ENCODE assay signal across 9 cellular contexts in genomic region chr7:151410405-151411390, GRCh38. TPM values are rescaled to one million over a fixed set of nuclear protein-coding genes. Genes with fewer than 3 reads are reported as not detected.
DNase-seq lines count a peak whose midpoint lies in the region; ATAC-seq and TF ChIP-seq lines count a peak whose summit lies in the region.
"Had no signal": no experiment of that assay in that cellular context is flagged by ENCODE, and none has a peak within 500 bp of the region (broad histone marks: within the 10 kb centered on the region; RNA-seq: fewer than 3 reads in every experiment).

No MANE protein-coding gene starts in this region.

- H3K4me3 Mint-ChIP-seq in neural progenitor cell = peak overlapping the region; percentile 87

- peaks cover 21% of the 10 kb centered on the region for H3K27me3 Mint-ChIP-seq in neural progenitor cell (ENCODE audit: insufficient read depth, low read depth)

- peaks cover 90% of the 10 kb centered on the region for H3K27me3 ChIP-seq in BLaER1
- H3K27me3 ChIP-seq in Panc1 (ENCODE audit: control insufficient read depth, insufficient read depth, low read length) = no peaks in the 10 kb centered on the region
- H3K27me3 ChIP-seq in neural progenitor cell = peaks cover 82% of the 10 kb centered on the region

- H3K9me3 ChIP-seq in BLaER1 (no peaks in the 10 kb centered on the region), Panc1 (ENCODE audit: control insufficient read depth, insufficient read depth, low read depth, low read length) (no peaks in the 10 kb centered on the region), neural progenitor cell (ENCODE audit: low read depth) (no peaks in the 10 kb centered on the region)

- no peaks in the 10 kb centered on the region for H3K9me3 Mint-ChIP-seq in neural progenitor cell

- in situ Hi-C loops in Panc1 (cut with HindIII; ENCODE audit: low pct_unique_long_range_greater_than_20kb, low sequenced_read_pairs) = no loop called here

- H3K4me2 ChIP-seq in BLaER1 (peak overlapping the region; percentile 90), neural progenitor cell (peak overlapping the region; percentile 88)

- H3K4me1 Mint-ChIP-seq in neural progenitor cell = peaks cover 13% of the 10 kb centered on the region

- H2AFZ ChIP-seq in neural progenitor cell (replicated peaks) = peak overlapping the region; percentile 79

- H3K4me3 ChIP-seq in BLaER1 (peak overlapping the region; percentile 66), Panc1 (ENCODE audit: low read depth in 2 of 2, low read length in 2 of 2) (peak overlapping the region; percentile 37 to 51), fibroblast of mammary gland (ENCODE audit: control insufficient read depth, low read depth, low read length) (peak overlapping the region; percentile 23), neural progenitor cell (peak overlapping the region; percentile 71)

- POLR2A ChIA-PET in Panc1 (lab: Charles Lee) = no interaction called here

- peaks cover 48% of the 10 kb centered on the region for H3K4me1 ChIP-seq in BLaER1
- H3K4me1 ChIP-seq in Panc1 (ENCODE audit: control insufficient read depth, insufficient read depth, low read length) = no peaks in the 10 kb centered on the region; the same call in none of the 2 replicates
- peaks cover 16% of the 10 kb centered on the region for H3K4me1 ChIP-seq in neural progenitor cell

- CTCF ChIA-PET in Panc1 (lab: Charles Lee) = no interaction called here

- H3K36me3 ChIP-seq in BLaER1 = no peaks in the 10 kb centered on the region
- no peaks in the 10 kb centered on the region for H3K36me3 ChIP-seq in Panc1 (ENCODE audit: control insufficient read depth, insufficient read depth, low read length)
- no peaks in the 10 kb centered on the region for H3K36me3 ChIP-seq in neural progenitor cell

- peaks cover 16% of the 10 kb centered on the region for H3F3A ChIP-seq in neural progenitor cell (ENCODE audit: low read depth)

- no TSS peak for BruUV-seq in Panc1 (replicated peaks; lab: Mats Ljungman, UMichigan)

- H3K79me2 ChIP-seq in neural progenitor cell (ENCODE audit: low read depth) = no peaks in the 10 kb centered on the region

- peak overlapping the region; percentile 48 for H3K9ac ChIP-seq in BLaER1
- no peak overlapping the region for H3K9ac ChIP-seq in neural progenitor cell

- no peak overlapping the region for H3K27ac Mint-ChIP-seq in neural progenitor cell

- H3K27ac ChIP-seq in BLaER1 (no peak overlapping the region; the same call in 1 of the 2 replicates), Panc1 (ENCODE audit: low read length) (no peak overlapping the region), neural progenitor cell (no peak overlapping the region)

- H4K20me1 ChIP-seq in BLaER1 (peaks cover 25% of the 10 kb centered on the region), neural progenitor cell (ENCODE audit: low read depth) (peaks cover 6% of the 10 kb centered on the region)

- intact Hi-C loops in Panc1 (cut with micrococcal nuclease; ENCODE audit: unreplicated experiment) = no loop called here

- no peak for TF ChIP-seq CTCF in Panc1 (IDR thresholded peaks at IDR 0.05)
- TF ChIP-seq CTCF in fibroblast of mammary gland (conservative IDR thresholded peaks at IDR 0.05; ENCODE audit: control insufficient read depth, insufficient read depth, low read depth, low read length) = no peak
- no peak for TF ChIP-seq CTCF in neural progenitor cell (IDR thresholded peaks at IDR 0.05)

- peaks cover 6% of the 10 kb centered on the region for H3K36me3 Mint-ChIP-seq in neural progenitor cell

- DNase-seq in Panc1 (ENCODE audit: low read depth, low spot score) = no peak
- no peak for DNase-seq in fibroblast of mammary gland (ENCODE audit: low read depth)
- peak; percentile 71 for DNase-seq in neural progenitor cell (ENCODE audit: low spot score)
- no peak for DNase-seq in Ammon's horn (ENCODE audit: low spot score)
- DNase-seq: NCI-H2081 had no signal

- ATAC-seq in Panc1 = peak; percentile 39
- no peak for ATAC-seq in GM21423 (IDR thresholded peaks at IDR 0.05; ENCODE audit: unreplicated experiment)
- ATAC-seq in HG02588 (IDR thresholded peaks at IDR 0.05; ENCODE audit: unreplicated experiment) = no peak
- ATAC-seq in HG03469 (IDR thresholded peaks at IDR 0.05; ENCODE audit: unreplicated experiment) = no peak

RNA-seq across cellular contexts. Expression of gene WDR86, which starts 0.9 kb away (rescaled TPM):
- total RNA-seq in Panc1 (2021; ENCODE audit: unreplicated experiment) (0.72 TPM), neural progenitor cell (ENCODE audit: low replicate concordance) (15.0 and 33.0 TPM in 2 replicates)
- polyA plus RNA-seq in Panc1 (2012; ENCODE audit: insufficient read length) = 1.2 TPM

RNA-seq across cellular contexts. Expression of gene CRYGN, which starts 29.2 kb away (rescaled TPM):
- total RNA-seq in Panc1 (2021; ENCODE audit: unreplicated experiment) (0.74 TPM), neural progenitor cell (ENCODE audit: low replicate concordance) (1.1 TPM in 1 of 2 replicates, not detected in the other)
- polyA plus RNA-seq in Panc1 (2012; ENCODE audit: insufficient read length) = 0.67 TPM
